In the genomic region with DNA sequence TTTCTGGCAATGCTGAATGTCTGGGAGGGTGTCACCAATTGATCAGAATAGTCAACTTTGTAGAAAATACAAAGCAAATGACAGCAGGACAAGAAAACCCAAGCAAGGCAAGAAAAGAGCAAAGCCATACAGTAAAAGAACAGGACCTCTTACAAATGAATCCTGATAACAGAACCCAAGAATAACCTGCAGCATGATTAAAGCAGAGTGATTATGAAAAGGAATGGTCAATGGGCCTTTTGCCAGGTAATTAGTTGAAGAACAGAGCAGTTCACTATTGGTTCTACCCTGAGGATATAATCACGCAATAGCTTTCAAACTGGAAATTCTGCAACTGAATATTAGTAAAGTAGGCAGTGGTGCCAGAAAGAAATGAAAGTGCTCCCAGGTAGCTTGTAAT, we compare ENCODE assay signal across 19 cellular contexts.
"Had no signal": no experiment of that assay in that cellular context is flagged by ENCODE, and none has a peak within 500 bp of the region (broad histone marks: within the 10 kb centered on the region; RNA-seq: fewer than 3 reads in every experiment).

No MANE protein-coding gene starts in this region.

- H3K9me3 ChIP-seq: SJSA1 had no signal

- DNase-seq: activated CD4-positive, alpha-beta T cell treated with anti-CD3 and anti-CD28 coated beads for 48 hours; activated CD4-positive, alpha-beta T cell treated with anti-CD3 and anti-CD28 coated beads, Interleukin-2, amount 50 U/mL, for 4 hours; activated CD4-positive, CD25-positive, alpha-beta regulatory T cell treated with anti-CD3 and anti-CD28 coated beads, Interleukin-2, amount 50 U/mL, for 72 hours; activated CD8-positive, alpha-beta memory T cell treated with anti-CD3 and anti-CD28 coated beads, Interleukin-2, amount 50 U/mL, for 48 hours; activated CD8-positive, alpha-beta T cell treated with anti-CD3 and anti-CD28 coated beads, Interleukin-2, amount 10 ng/mL, durations not matched to agents 7 days and 5 days; activated naive CD4-positive, alpha-beta T cell treated with anti-CD3 and anti-CD28 coated beads, Interleukin-2, amount 50 U/mL, for 16 hours; activated naive CD8-positive, alpha-beta T cell treated with anti-CD3 and anti-CD28 coated beads, Interleukin-2, amount 10 ng/mL, durations not matched to agents 7 days and 5 days; activated T-cell treated with anti-CD3 and anti-CD28 coated beads, Interleukin-2, amount 50 U/mL, for 1 hour; aorta; NCI-H1436 treated with DMSO at 0.1 percent for 48 hours; NCI-H1930; NCI-H345; NCI-H510A; NCI-H526 treated with DMSO at 0.1 percent for 48 hours; OCI-M1; SHP77; T-helper 17 cell; T-helper 9 cell had no signal

- H3K27me3 ChIP-seq: SJSA1 had no signal

- H3K4me3 ChIP-seq: SJSA1 had no signal

- H3K4me1 ChIP-seq: SJSA1 had no signal

- H3K36me3 ChIP-seq: SJSA1 had no signal
